ENCODE assay signal across 8 cellular contexts in genomic region chr3:196080997-196081833, GRCh38. TPM values are rescaled to one million over a fixed set of nuclear protein-coding genes. Genes with fewer than 3 reads are reported as not detected.
DNase-seq lines count a peak whose midpoint lies in the region; ATAC-seq and TF ChIP-seq lines count a peak whose summit lies in the region.

No MANE protein-coding gene starts in this region.

- H3K36me3 Mint-ChIP-seq in CD14-positive monocyte (peaks cover 5 to 12% of the 10 kb centered on the region in 2 donors), nephron (ENCODE audit: low read depth) (peaks cover 5% of the 10 kb centered on the region)
- H3K36me3 Mint-ChIP-seq in activated T-helper 2 cell treated with anti-CD3 and anti-CD28 coated beads, Interferon-gamma antibody, Interleukin-2, Interleukin-4, amounts not matched to agents 10 μg/mL and 5 μg/mL and 100 μg/mL, durations not matched to agents 14 hours and 24 hours and 36 hours (ENCODE audit: low read depth) = peaks cover 46% of the 10 kb centered on the region

- intact Hi-C loops in CD14-positive monocyte (cut with micrococcal nuclease) = loop anchor here in 1 of 2 donors (5.0 kb wide), 1 partner anchor 41 kb away; no protein-coding TSS in a partner anchor
- intact Hi-C loops in activated T-helper 2 cell treated with anti-CD3 and anti-CD28 coated beads, Interferon-gamma antibody, Interleukin-2, Interleukin-4, amounts not matched to agents 10 μg/mL and 5 μg/mL and 100 μg/mL, durations not matched to agents 14 hours and 24 hours and 36 hours (cut with micrococcal nuclease) = no loop called here

- no peaks in the 10 kb centered on the region for H3K9me3 ChIP-seq in OCI-LY3 (ENCODE audit: insufficient read depth, low read length)

- H3K27me3 ChIP-seq in OCI-LY3 (ENCODE audit: low read depth, low read length) = no peaks in the 10 kb centered on the region

- H2AFZ ChIP-seq in OCI-LY3 (ENCODE audit: low read depth, low read length) = no peak overlapping the region

- peak overlapping the region; percentile 92 for H3K4me2 ChIP-seq in OCI-LY3 (ENCODE audit: low read length)

- H3K27ac Mint-ChIP-seq in CD14-positive monocyte (peak overlapping the region; percentile 91 to 96 (median 94)), nephron (peak overlapping the region; percentile 67 to 95 (median 93))
- peak overlapping the region; percentile 95 for H3K27ac Mint-ChIP-seq in activated T-helper 2 cell treated with anti-CD3 and anti-CD28 coated beads, Interferon-gamma antibody, Interleukin-2, Interleukin-4, amounts not matched to agents 10 μg/mL and 5 μg/mL and 100 μg/mL, durations not matched to agents 14 hours and 24 hours and 36 hours
- H3K27ac Mint-ChIP-seq in stimulated activated naive CD8-positive, alpha-beta T cell treated with anti-CD3 and anti-CD28 coated beads, Interleukin-15, amount 100 ng/mL, for 72 hours = peak overlapping the region; percentile 95 to 99

- peaks cover 66% of the 10 kb centered on the region for H3K79me2 ChIP-seq in OCI-LY3 (ENCODE audit: low read length)

- peak overlapping the region; percentile 92 for H3K9ac ChIP-seq in OCI-LY3 (ENCODE audit: low read length)

- H4K20me1 ChIP-seq in OCI-LY3 (ENCODE audit: insufficient read depth, low read length) = peaks cover 52% of the 10 kb centered on the region

- H3K27me3 Mint-ChIP-seq in CD14-positive monocyte (ENCODE audit: low read depth in 3 of 3) (peaks cover 0 to 2% (median 0%) of the 10 kb centered on the region in 3 donors), nephron (ENCODE audit: low read depth) (no peaks in the 10 kb centered on the region)
- no peaks in the 10 kb centered on the region for H3K27me3 Mint-ChIP-seq in activated T-helper 2 cell treated with anti-CD3 and anti-CD28 coated beads, Interferon-gamma antibody, Interleukin-2, Interleukin-4, amounts not matched to agents 10 μg/mL and 5 μg/mL and 100 μg/mL, durations not matched to agents 14 hours and 24 hours and 36 hours (ENCODE audit: low read depth)
- H3K27me3 Mint-ChIP-seq in stimulated activated naive CD8-positive, alpha-beta T cell treated with anti-CD3 and anti-CD28 coated beads, Interleukin-15, amount 100 ng/mL, for 72 hours = no peaks in the 10 kb centered on the region

- peaks cover 34% of the 10 kb centered on the region for H3K36me3 ChIP-seq in OCI-LY3 (replicated peaks; ENCODE audit: low read depth, low read length)

- H3K27ac ChIP-seq in OCI-LY3 (ENCODE audit: low read length) = peak overlapping the region; percentile 70

- peak; percentile 51 for DNase-seq in CD14-positive monocyte (ENCODE audit: low spot score)
- peak; percentile 59 for DNase-seq in activated T-helper 2 cell treated with anti-CD3 and anti-CD28 coated beads, Interferon-gamma antibody, Interleukin-2, Interleukin-4, amounts not matched to agents 10 μg/mL and 5 μg/mL and 100 μg/mL, durations not matched to agents 14 hours and 24 hours and 36 hours (ENCODE audit: low spot score)
- DNase-seq in fibroblast of pulmonary artery (ENCODE audit: low read depth) = peak; percentile 36
- peak; percentile 60 to 65 for DNase-seq in stimulated activated naive CD8-positive, alpha-beta T cell treated with anti-CD3 and anti-CD28 coated beads, Interleukin-15, amount 100 ng/mL, for 72 hours

- H3K4me3 Mint-ChIP-seq in CD14-positive monocyte (peak overlapping the region; percentile 97), nephron (peak overlapping the region; percentile 94 to 99 (median 94))
- H3K4me3 Mint-ChIP-seq in activated T-helper 2 cell treated with anti-CD3 and anti-CD28 coated beads, Interferon-gamma antibody, Interleukin-2, Interleukin-4, amounts not matched to agents 10 μg/mL and 5 μg/mL and 100 μg/mL, durations not matched to agents 14 hours and 24 hours and 36 hours (ENCODE audit: low read depth) = peak overlapping the region; percentile 99
- H3K4me3 Mint-ChIP-seq in stimulated activated naive CD8-positive, alpha-beta T cell treated with anti-CD3 and anti-CD28 coated beads, Interleukin-15, amount 100 ng/mL, for 72 hours = peak overlapping the region; percentile 98 to 99

- TF ChIP-seq CTCF in CD14-positive monocyte (IDR thresholded peaks at IDR 0.05) (no peak), OCI-LY3 (IDR thresholded peaks at IDR 0.05; ENCODE audit: low read depth, low read length) (no peak), fibroblast of pulmonary artery (IDR thresholded peaks at IDR 0.05; ENCODE audit: low read length, missing control alignments) (no peak), nephron (IDR thresholded peaks at IDR 0.05; ENCODE audit: unreplicated experiment in 3 of 3) (no peak)

- H3K4me1 ChIP-seq in OCI-LY3 (ENCODE audit: low read length) = peaks cover 43% of the 10 kb centered on the region

- H3K4me3 ChIP-seq in OCI-LY3 (ENCODE audit: low read length) = peak overlapping the region; percentile 92
- H3K4me3 ChIP-seq in fibroblast of pulmonary artery (replicated peaks; ENCODE audit: low read depth, low read length) = peak overlapping the region; percentile 82

- H3K4me1 Mint-ChIP-seq in CD14-positive monocyte (peaks cover 38% of the 10 kb centered on the region), nephron (peaks cover 19% of the 10 kb centered on the region)
- H3K4me1 Mint-ChIP-seq in activated T-helper 2 cell treated with anti-CD3 and anti-CD28 coated beads, Interferon-gamma antibody, Interleukin-2, Interleukin-4, amounts not matched to agents 10 μg/mL and 5 μg/mL and 100 μg/mL, durations not matched to agents 14 hours and 24 hours and 36 hours (ENCODE audit: low read depth) = peaks cover 33% of the 10 kb centered on the region
- H3K4me1 Mint-ChIP-seq in stimulated activated naive CD8-positive, alpha-beta T cell treated with anti-CD3 and anti-CD28 coated beads, Interleukin-15, amount 100 ng/mL, for 72 hours = peaks cover 45% of the 10 kb centered on the region

- H3K9me3 Mint-ChIP-seq in CD14-positive monocyte (no peaks in the 10 kb centered on the region), nephron (no peaks in the 10 kb centered on the region)
- H3K9me3 Mint-ChIP-seq in activated T-helper 2 cell treated with anti-CD3 and anti-CD28 coated beads, Interferon-gamma antibody, Interleukin-2, Interleukin-4, amounts not matched to agents 10 μg/mL and 5 μg/mL and 100 μg/mL, durations not matched to agents 14 hours and 24 hours and 36 hours = no peaks in the 10 kb centered on the region
- H3K9me3 Mint-ChIP-seq in stimulated activated naive CD8-positive, alpha-beta T cell treated with anti-CD3 and anti-CD28 coated beads, Interleukin-15, amount 100 ng/mL, for 72 hours = no peaks in the 10 kb centered on the region

- ATAC-seq in GM19455 (IDR thresholded peaks at IDR 0.05; ENCODE audit: unreplicated experiment) (peak; percentile 40), HG03571 (IDR thresholded peaks at IDR 0.05; ENCODE audit: unreplicated experiment) (peak; percentile 38)
- ATAC-seq in stimulated activated naive CD8-positive, alpha-beta T cell treated with anti-CD3 and anti-CD28 coated beads, Interleukin-15, amount 100 ng/mL, for 72 hours = peak; percentile 72

RNA-seq across cellular contexts. Expression of gene TFRC, which starts 0.7 kb away (rescaled TPM):
- 1 to 10 TPM; 6.6 to 7.9 TPM for polyA plus RNA-seq in CD14-positive monocyte
- 644 and 680 TPM in 2 replicates for total RNA-seq in activated T-helper 2 cell treated with anti-CD3 and anti-CD28 coated beads, Interferon-gamma antibody, Interleukin-2, Interleukin-4, amounts not matched to agents 10 μg/mL and 5 μg/mL and 100 μg/mL, durations not matched to agents 14 hours and 24 hours and 36 hours

Comparison
In these comparisons a context has a peak if more than half of its experiments do, and no peak if none do; other contexts are left out.
1. Peak in every context shown above with its lines: DNase-seq, ATAC-seq, H3K4me3 ChIP-seq and H3K27ac ChIP-seq.